ENCODE assay signal across 9 cellular contexts in genomic region chr1:184388671-184389292, GRCh38. TPM values are rescaled to one million over a fixed set of nuclear protein-coding genes. Genes with fewer than 3 reads are reported as not detected.
DNase-seq lines count a peak whose midpoint lies in the region; ATAC-seq and TF ChIP-seq lines count a peak whose summit lies in the region.
"Had no signal": no experiment of that assay in that cellular context is flagged by ENCODE, and none has a peak within 500 bp of the region (broad histone marks: within the 10 kb centered on the region; RNA-seq: fewer than 3 reads in every experiment).

No MANE protein-coding gene starts in this region.

- H3K9me3 ChIP-seq in AG04450 (ENCODE audit: control insufficient read depth, insufficient read depth, low read length) (no peaks in the 10 kb centered on the region), HEK293 (ENCODE audit: control insufficient read depth, insufficient read depth, low read depth, low read length) (no peaks in the 10 kb centered on the region), mesodermal cell (ENCODE audit: control insufficient read depth, low read length) (no peaks in the 10 kb centered on the region)

- H3K4me1 ChIP-seq in HEK293 (ENCODE audit: control insufficient read depth, insufficient read depth, low read length) (peaks cover 30% of the 10 kb centered on the region), mesodermal cell (ENCODE audit: control insufficient read depth, insufficient read depth, low read length, poor library complexity, severe bottlenecking) (peaks cover 5% of the 10 kb centered on the region)

- no peaks in the 10 kb centered on the region for H3K27me3 ChIP-seq in AG04450 (ENCODE audit: control insufficient read depth, insufficient read depth, low read length)

- POLR2A ChIA-PET in AG04450 (lab: Yijun Ruan, JAX): interaction anchor here (1.1 kb wide), 1 partner anchor 314 kb away, joined by 5 read pairs; no protein-coding TSS in a partner anchor
- POLR2A ChIA-PET in HEK293 (lab: Yijun Ruan, JAX): no interaction called here

- H3K36me3 ChIP-seq in HEK293 (ENCODE audit: control insufficient read depth in 2 of 2, insufficient read depth in 1 of 2, low read length in 2 of 2) (no peaks in the 10 kb centered on the region), mesodermal cell (ENCODE audit: control insufficient read depth, insufficient read depth, low read length) (no peaks in the 10 kb centered on the region)

- in situ Hi-C loops in astrocyte of the cerebellum (cut with HindIII; ENCODE audit: low sequenced_read_pairs): no loop called here

- WGBS in mesodermal cell (ENCODE audit: insufficient coverage in 2 of 2), 2 experiments: 67 to 82% methylated on average over 4 to 5 of the region's 5 CpGs

- H3K4me3 ChIP-seq in AG04450 (ENCODE audit: low read depth, low read length): peak overlapping the region; percentile 75
- peak overlapping the region; percentile 88 for H3K4me3 ChIP-seq in HEK293 (ENCODE audit: low read depth, low read length)
- peak overlapping the region; percentile 79 for H3K4me3 ChIP-seq in astrocyte of the cerebellum (ENCODE audit: low read depth, low read length)
- H3K4me3 ChIP-seq in mesodermal cell (ENCODE audit: extremely low read depth, insufficient read depth, low read length, poor library complexity, severe bottlenecking): peak overlapping the region; percentile 91

- H3K27ac ChIP-seq in AG04450 (ENCODE audit: low read depth, low read length) (no peak overlapping the region), HEK293 (ENCODE audit: extremely low read depth, low read depth, low read length) (no peak overlapping the region), mesodermal cell (ENCODE audit: low read depth, low read length, severe bottlenecking) (no peak overlapping the region)

- CTCF ChIA-PET in AG04450 (lab: Charles Lee) (interaction anchor here (0.8 to 4.7 kb wide), 5 partner anchors 11 to 303 kb away, joined by 3 to 24 read pairs (median 4); no protein-coding TSS in a partner anchor), HEK293 (lab: Yijun Ruan, JAX) (interaction anchor here (1.0 kb wide), 1 partner anchor 9 kb away, joined by 3 read pairs; no protein-coding TSS in a partner anchor)

- TF ChIP-seq CTCF in AG04450 (IDR thresholded peaks at IDR 0.05; ENCODE audit: low read depth, low read length) (no peak), HEK293 (tag by site-specific recombination; IDR thresholded peaks at IDR 0.05) (no peak), astrocyte of the cerebellum (IDR thresholded peaks at IDR 0.05; ENCODE audit: low read depth, low read length, missing control alignments) (no peak)

- DNase-seq in AG04450 (ENCODE audit: low read depth, low spot score) (no peak), astrocyte of the cerebellum (ENCODE audit: low read depth) (no peak), islet precursor cell (no peak), NCI-H1048 (lab: John Stamatoyannopoulos, UW) (no peak)
- DNase-seq: stimulated activated naive CD4-positive, alpha-beta T cell treated with Interleukin-2 at 50 U/mL for 16 hours had no signal

- ATAC-seq in GM21619 (IDR thresholded peaks at IDR 0.05; ENCODE audit: unreplicated experiment) (no peak), GM21786 (IDR thresholded peaks at IDR 0.05; ENCODE audit: unreplicated experiment) (no peak)

TF ChIP-seq in HEK293, 187 proteins besides CTCF, POLR2A, EP300 and RAD21:
- TF ChIP-seq, protein P1, sequence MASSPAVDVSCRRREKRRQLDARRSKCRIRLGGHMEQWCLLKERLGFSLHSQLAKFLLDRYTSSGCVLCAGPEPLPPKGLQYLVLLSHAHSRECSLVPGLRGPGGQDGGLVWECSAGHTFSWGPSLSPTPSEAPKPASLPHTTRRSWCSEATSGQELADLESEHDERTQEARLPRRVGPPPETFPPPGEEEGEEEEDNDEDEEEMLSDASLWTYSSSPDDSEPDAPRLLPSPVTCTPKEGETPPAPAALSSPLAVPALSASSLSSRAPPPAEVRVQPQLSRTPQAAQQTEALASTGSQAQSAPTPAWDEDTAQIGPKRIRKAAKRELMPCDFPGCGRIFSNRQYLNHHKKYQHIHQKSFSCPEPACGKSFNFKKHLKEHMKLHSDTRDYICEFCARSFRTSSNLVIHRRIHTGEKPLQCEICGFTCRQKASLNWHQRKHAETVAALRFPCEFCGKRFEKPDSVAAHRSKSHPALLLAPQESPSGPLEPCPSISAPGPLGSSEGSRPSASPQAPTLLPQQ (tag by site-specific recombination; IDR thresholded peaks at IDR 0.05): peak; percentile 60
- TF ChIP-seq ZNF175 (tag by site-specific recombination; IDR thresholded peaks at IDR 0.05): no peak
- TF ChIP-seq ZNF645 (tag by site-specific recombination; IDR thresholded peaks at IDR 0.05): no peak
- TF ChIP-seq KLF1 (tag by site-specific recombination; IDR thresholded peaks at IDR 0.05): 0 out of 2 replicates have a peak, but pooled peaks have one; percentile 31
- peak; percentile 98 for TF ChIP-seq PRDM10 (tag by site-specific recombination; IDR thresholded peaks at IDR 0.05)
- TF ChIP-seq ZBTB48 (tag by site-specific recombination; IDR thresholded peaks at IDR 0.05): no peak
TF ChIP-seq in HEK293: peak in this region for 3.

RNA-seq across cellular contexts. Expression of gene C1orf21, which starts 2.0 kb away (rescaled TPM):
- polyA plus RNA-seq in AG04450 (2011; rRNA removed): 21.0 and 29.5 TPM in 2 replicates
- polyA minus RNA-seq in AG04450 (2011; rRNA and poly(A)+ RNA removed): 4.1 and 7.0 TPM in 2 replicates
- polyA plus RNA-seq in mesodermal cell (2013, experiment 1 of 2): 31.3 TPM
- polyA plus RNA-seq in mesodermal cell (2013, experiment 2 of 2): 42.2 TPM
